Comparison of ENCODE assay signal across 13 cellular contexts in genomic region chr10:99235469-99235871, GRCh38. TPM values are rescaled to one million over a fixed set of nuclear protein-coding genes. Genes with fewer than 3 reads are reported as not detected.
A peak's percentile ranks its signal among the peaks of the same experiment; 100 is the strongest.
DNase-seq lines count a peak whose midpoint lies in the region; ATAC-seq and TF ChIP-seq lines count a peak whose summit lies in the region.
"Had no signal": no experiment of that assay in that cellular context is flagged by ENCODE, and none has a peak within 500 bp of the region (broad histone marks: within the 10 kb centered on the region; RNA-seq: fewer than 3 reads in every experiment).

Gene HPSE2 (minus strand): TSS chr10:99235852.

- no peak for ATAC-seq in CD8-positive, alpha-beta T cell
- ATAC-seq in gastroesophageal sphincter, result no peak
- ATAC-seq: activated CD4-positive, CD25-positive, alpha-beta regulatory T cell treated with anti-CD3 and anti-CD28 coated beads, Interleukin-2, amount 50 U/mL, for 24 hours had no signal

- H3K9me3 Mint-ChIP-seq in CD8-positive, alpha-beta T cell, result no peaks in the 10 kb centered on the region

- H3K27me3 Mint-ChIP-seq in CD8-positive, alpha-beta T cell (ENCODE audit: low read depth), result peaks cover 63% of the 10 kb centered on the region

- H3K9ac ChIP-seq in NT2/D1 (ENCODE audit: insufficient read length, low read depth), result peak within 1 kb of the TSS; percentile 61
- H3K9ac ChIP-seq: parathyroid adenoma had no signal

- H3K27ac ChIP-seq in CD8-positive, alpha-beta T cell (ENCODE audit: low read depth, low read length), result no peak within 1 kb of the TSS
- H3K27ac ChIP-seq in gastroesophageal sphincter (peak within 1 kb of the TSS; percentile 31 to 92 (median 92)), prostate gland (no peak within 1 kb of the TSS)
- H3K27ac ChIP-seq: HL-60, parathyroid adenoma had no signal

- H3K4me1 ChIP-seq in CD8-positive, alpha-beta T cell (ENCODE audit: insufficient read depth, low read length), result peaks cover 10% of the 10 kb centered on the region
- no peaks in the 10 kb centered on the region for H3K4me1 ChIP-seq in NT2/D1 (ENCODE audit: insufficient read depth, insufficient read length)
- H3K4me1 ChIP-seq in gastroesophageal sphincter, result peaks cover 0 to 57% (median 0%) of the 10 kb centered on the region in 3 donors
- peaks cover 2% of the 10 kb centered on the region for H3K4me1 ChIP-seq in prostate gland (replicated peaks)
- H3K4me1 ChIP-seq: parathyroid adenoma had no signal

- POLR2A ChIA-PET in CD8-positive, alpha-beta T cell (lab: Charles Lee), result no interaction called here

- H3K4me3 Mint-ChIP-seq in CD8-positive, alpha-beta T cell, result peak within 1 kb of the TSS; percentile 46

- H3K4me1 Mint-ChIP-seq in CD8-positive, alpha-beta T cell (ENCODE audit: low read depth), result peaks cover 27% of the 10 kb centered on the region

- intact Hi-C loops in CD8-positive, alpha-beta T cell (cut with DNase I, micrococcal nuclease), result no loop called here
- intact Hi-C loops in prostate gland (cut with DNase I), result loop anchor here (10.0 kb wide), 2 partner anchors 151 to 281 kb away; no protein-coding TSS in a partner anchor

- no peak within 1 kb of the TSS for H3K4me3 ChIP-seq in CD8-positive, alpha-beta T cell (ENCODE audit: low read depth, low read length)
- H3K4me3 ChIP-seq in NT2/D1 (ENCODE audit: insufficient read length, low read depth), result peak within 1 kb of the TSS; percentile 38
- H3K4me3 ChIP-seq in gastroesophageal sphincter, result peak within 1 kb of the TSS; percentile 31 to 65
- peak within 1 kb of the TSS; percentile 21 to 24 for H3K4me3 ChIP-seq in prostate gland

- no peak within 1 kb of the TSS for H3K27ac Mint-ChIP-seq in CD8-positive, alpha-beta T cell

- CTCF ChIA-PET in CD8-positive, alpha-beta T cell (lab: Charles Lee), result no interaction called here

- no peaks in the 10 kb centered on the region for H3K9me3 ChIP-seq in CD8-positive, alpha-beta T cell (ENCODE audit: low read length)
- no peaks in the 10 kb centered on the region for H3K9me3 ChIP-seq in NT2/D1 (ENCODE audit: insufficient read depth, low read length)
- H3K9me3 ChIP-seq in gastroesophageal sphincter, result no peaks in the 10 kb centered on the region
- H3K9me3 ChIP-seq in prostate gland, result no peaks in the 10 kb centered on the region

- no peak for DNase-seq in CD8-positive, alpha-beta T cell
- DNase-seq in NT2/D1 (ENCODE audit: low read depth, low spot score) (no peak), prostate gland (ENCODE audit: low spot score) (no peak), NCI-H2196 (lab: John Stamatoyannopoulos, UW; ENCODE audit: unreplicated experiment) (no peak), EL (no peak), DMS153 (lab: John Stamatoyannopoulos, UW) (no peak), epidermal melanocyte (ENCODE audit: insufficient read length, low spot score) (no peak)
- DNase-seq: effector CD8-positive, alpha-beta T cell; NCI-H524 treated with DMSO at 0.1 percent for 48 hours had no signal

- no peak for TF ChIP-seq EP300 in gastroesophageal sphincter (IDR thresholded peaks at IDR 0.05)

- no peak for TF ChIP-seq CTCF in CD8-positive, alpha-beta T cell (IDR thresholded peaks at IDR 0.05)
- no peak for TF ChIP-seq CTCF in gastroesophageal sphincter (IDR thresholded peaks at IDR 0.05)
- TF ChIP-seq CTCF in prostate gland (IDR thresholded peaks at IDR 0.05), result no peak

- H3K36me3 Mint-ChIP-seq in CD8-positive, alpha-beta T cell, result no peaks in the 10 kb centered on the region

- no peaks in the 10 kb centered on the region for H3K36me3 ChIP-seq in CD8-positive, alpha-beta T cell (ENCODE audit: insufficient read depth, low read length)
- H3K36me3 ChIP-seq in NT2/D1 (ENCODE audit: insufficient read depth, insufficient read length, low read length), result no peaks in the 10 kb centered on the region
- H3K36me3 ChIP-seq in gastroesophageal sphincter, result no peaks in the 10 kb centered on the region
- H3K36me3 ChIP-seq in prostate gland, result no peaks in the 10 kb centered on the region

- WGBS in gastroesophageal sphincter (ENCODE audit: low coverage in 1 of 2), 2 donors, result 0% methylated on average over 4 to 5 of the region's 8 CpGs
- WGBS in prostate gland, result 5% methylated on average over 8 of the region's 8 CpGs

- TF ChIP-seq POLR2A in gastroesophageal sphincter (IDR thresholded peaks at IDR 0.05) (no peak), prostate gland (IDR thresholded peaks at IDR 0.05) (no peak)

- peaks cover 11% of the 10 kb centered on the region for H3K27me3 ChIP-seq in CD8-positive, alpha-beta T cell (ENCODE audit: insufficient read depth, low read length)
- H3K27me3 ChIP-seq in NT2/D1 (ENCODE audit: insufficient read depth, insufficient read length) (peaks cover 82% of the 10 kb centered on the region), gastroesophageal sphincter (peaks cover 42% of the 10 kb centered on the region), prostate gland (replicated peaks; ENCODE audit: insufficient read depth) (peaks cover 29% of the 10 kb centered on the region)

RNA-seq across cellular contexts. Expression of gene HPSE2, which starts in this region (rescaled TPM):
- total RNA-seq in CD8-positive, alpha-beta T cell, result not detected
- total RNA-seq in gastroesophageal sphincter (10 to 100 TPM; 19.1 to 74.5 (median 58.8) TPM), prostate gland (1 to 10 TPM; 2.4 to 4.7 TPM)

Comparison
In these comparisons a context has a peak if more than half of its experiments do, and no peak if none do; other contexts are left out.
1. H3K27ac ChIP-seq: peak in gastroesophageal sphincter (4 of 4); none in CD8-positive, alpha-beta T cell (single experiment) and prostate gland (0 of 2).